8 cellular contexts compared by ENCODE assay signal in genomic region chr1:226001852-226002666, GRCh38. TPM values are rescaled to one million over a fixed set of nuclear protein-coding genes. Genes with fewer than 3 reads are reported as not detected.
DNase-seq lines count a peak whose midpoint lies in the region; TF ChIP-seq lines count a peak whose summit lies in the region.

No MANE protein-coding gene starts in this region.

- no peak overlapping the region for H3K9ac ChIP-seq in mammary epithelial cell (ENCODE audit: insufficient read depth, low read length)

- CTCF ChIA-PET in mammary epithelial cell (lab: Charles Lee; ENCODE audit: low non-redundant PET) = interaction anchor here (0.7 kb wide), 1 partner anchor 544 kb away, joined by 5 read pairs; no protein-coding TSS in a partner anchor

- no peak overlapping the region for H3K4me3 ChIP-seq in mammary epithelial cell (replicated peaks in 1 of 3; ENCODE audit: insufficient read depth in 1 of 3, low read depth in 2 of 3, low read length in 3 of 3)
- H3K4me3 ChIP-seq in lower leg skin (ENCODE audit: low read depth, poor library complexity, severe bottlenecking) = no peak overlapping the region

- no peaks in the 10 kb centered on the region for H3K27me3 ChIP-seq in mammary epithelial cell (ENCODE audit: insufficient read depth, low read length)

- dilution Hi-C loops in mammary epithelial cell (cut with HindIII; ENCODE audit: low sequenced_read_pairs) = no loop called here

- peaks cover 21% of the 10 kb centered on the region for H3K79me2 ChIP-seq in mammary epithelial cell (ENCODE audit: insufficient read depth, low read length)

- H3K27ac ChIP-seq in mammary epithelial cell (ENCODE audit: insufficient read depth, low read depth, low read length) = no peak overlapping the region

- H2AFZ ChIP-seq in mammary epithelial cell (ENCODE audit: low read depth, low read length) = peak overlapping the region; percentile 54

- H3K36me3 ChIP-seq in mammary epithelial cell (ENCODE audit: insufficient read depth, low read length) = no peaks in the 10 kb centered on the region

- H3K4me1 ChIP-seq in mammary epithelial cell (ENCODE audit: insufficient read depth, low read length) = peaks cover 22% of the 10 kb centered on the region

- H3K9me3 ChIP-seq in mammary epithelial cell (replicated peaks; ENCODE audit: insufficient read depth, low read length) = no peaks in the 10 kb centered on the region

- in situ Hi-C loops in mammary epithelial cell (cut with MboI; ENCODE audit: low sequenced_read_pairs in 2 of 2) = loop anchor here in 1 of 2 donors (10.0 kb wide), 1 partner anchor 53 kb away; no protein-coding TSS in a partner anchor

- no peak overlapping the region for H3K4me2 ChIP-seq in mammary epithelial cell (ENCODE audit: insufficient read depth, low read depth, low read length)

- no peak for TF ChIP-seq CTCF in mammary epithelial cell (conservative IDR thresholded peaks at IDR 0.05 in 1 of 2, IDR thresholded peaks at IDR 0.05 in 1 of 2; ENCODE audit: extremely low read depth in 1 of 2, insufficient read depth in 1 of 2, low read depth in 1 of 2, low read length in 2 of 2)
- no peak for TF ChIP-seq CTCF in lower leg skin (IDR thresholded peaks at IDR 0.05)

- TF ChIP-seq POLR2A in lower leg skin (IDR thresholded peaks at IDR 0.05) = no peak

- intact Hi-C loops in mammary epithelial cell (cut with micrococcal nuclease) = no loop called here
- intact Hi-C loops in lower leg skin (cut with DNase I; ENCODE audit: low total_unique reads) = no loop called here

- BruUV-seq in mammary epithelial cell (replicated peaks; lab: Mats Ljungman, UMichigan) = no TSS peak

- WGBS in mammary epithelial cell (ENCODE audit: low coverage, missing lambda C conversion rate) = 48% methylated on average over 7 of the region's 9 CpGs
- WGBS in lower leg skin, 2 donors = 21 to 26% methylated on average over 9 of the region's 9 CpGs

- no peaks in the 10 kb centered on the region for H4K20me1 ChIP-seq in mammary epithelial cell (ENCODE audit: insufficient read depth, low read length)

- peak; percentile 70 for DNase-seq in NCI-H446 (lab: John Stamatoyannopoulos, UW)
- no peak for DNase-seq in NCI-H446 treated with DMSO at 0.1 percent for 48 hours (lab: John Stamatoyannopoulos, UW)
- DNase-seq in MV-4-11 (lab: John Stamatoyannopoulos, UW) = peak; percentile 98
- peak; percentile 47 for DNase-seq in T-helper 9 cell
- DNase-seq in mammary epithelial cell = no peak
- peak; percentile 87 to 95 for DNase-seq in lower leg skin (ENCODE audit: low spot score in 2 of 2)
- DNase-seq in stimulated activated CD8-positive, alpha-beta memory T cell treated with anti-CD3 and anti-CD28 coated beads, Interleukin-4, amount 100 ng/mL, for 4 hours (ENCODE audit: low read depth in 2 of 2, low spot score in 1 of 2) = peak; percentile 6 to 32
- DNase-seq in glomerular visceral epithelial cell (ENCODE audit: extremely low spot score) = no peak

RNA-seq across cellular contexts. Expression of gene SDE2, which starts 2.9 kb away (rescaled TPM):
- 10 to 100 TPM; 22.0 to 23.5 TPM for total RNA-seq in mammary epithelial cell
- 7.8 TPM for polyA plus RNA-seq in mammary epithelial cell
- polyA minus RNA-seq in mammary epithelial cell = 12.1 TPM
- 10 to 100 TPM; 26.2 to 32.7 (median 30.9) TPM for total RNA-seq in lower leg skin

Comparison
In these comparisons a context has a peak if more than half of its experiments do, and no peak if none do; other contexts are left out.
1. DNase-seq: peak in NCI-H446 (2 of 2), MV-4-11 (single experiment), T-helper 9 cell (single experiment), lower leg skin (2 of 2) and stimulated activated CD8-positive, alpha-beta memory T cell treated with anti-CD3 and anti-CD28 coated beads, Interleukin-4, amount 100 ng/mL, for 4 hours (2 of 2); none in NCI-H446 treated with DMSO at 0.1 percent for 48 hours (single experiment), mammary epithelial cell (single experiment) and glomerular visceral epithelial cell (single experiment).